Comparison of ENCODE assay signal across 2 cellular contexts in the genomic region with DNA sequence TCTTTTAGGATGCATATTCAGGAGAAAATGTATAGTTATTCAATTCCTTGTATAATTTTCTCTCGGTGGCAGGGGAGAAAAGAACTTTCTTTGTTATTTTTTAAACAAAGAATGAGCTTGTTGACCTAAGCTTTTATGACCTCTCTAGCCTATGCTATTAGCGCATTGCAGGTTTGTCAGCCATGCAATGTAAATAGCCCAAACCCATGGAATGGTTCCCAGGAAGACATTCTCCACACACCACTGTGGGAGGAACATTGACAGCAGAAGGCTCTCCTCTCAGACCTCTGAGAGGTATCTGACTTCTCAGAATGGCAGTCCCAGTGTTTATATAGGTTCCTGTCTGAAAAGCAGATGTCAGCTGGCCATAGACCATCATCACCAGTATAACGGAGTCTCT.
A peak's percentile ranks its signal among the peaks of the same experiment; 100 is the strongest.
TF ChIP-seq lines count a peak whose summit lies in the region.

No MANE protein-coding gene starts in this region.

TF ChIP-seq in SK-N-SH, 30 proteins besides CTCF, POLR2A, EP300 and RAD21:
- TF ChIP-seq SIN3A (IDR thresholded peaks at IDR 0.05; ENCODE audit: borderline replicate concordance, low read depth, low read length) (no peak), POLR2AphosphoS5 (IDR thresholded peaks at IDR 0.05; ENCODE audit: low read depth, low read length) (0 out of 2 replicates have a peak, but pooled peaks have one; percentile 7)

TF ChIP-seq in SK-N-SH treated with all-trans-retinoic acid at 6 μM for 48 hours, 23 proteins besides CTCF, POLR2A, EP300 and RAD21:
- TF ChIP-seq ZFP30 (CRISPR knock-in tag; IDR thresholded peaks at IDR 0.05) (no peak), ZNF565 (CRISPR knock-in tag; conservative IDR thresholded peaks at IDR 0.05; ENCODE audit: low read depth) (no peak), CSDC2 (CRISPR knock-in tag; IDR thresholded peaks at IDR 0.05) (no peak), SNAI2 (CRISPR knock-in tag; IDR thresholded peaks at IDR 0.05) (no peak), TSHZ2 (CRISPR knock-in tag; IDR thresholded peaks at IDR 0.05) (no peak)
TF ChIP-seq in SK-N-SH treated with all-trans-retinoic acid at 6 μM for 48 hours: peak in this region for 0.
